Comparison of ENCODE assay signal across 16 cellular contexts in the genomic region with DNA sequence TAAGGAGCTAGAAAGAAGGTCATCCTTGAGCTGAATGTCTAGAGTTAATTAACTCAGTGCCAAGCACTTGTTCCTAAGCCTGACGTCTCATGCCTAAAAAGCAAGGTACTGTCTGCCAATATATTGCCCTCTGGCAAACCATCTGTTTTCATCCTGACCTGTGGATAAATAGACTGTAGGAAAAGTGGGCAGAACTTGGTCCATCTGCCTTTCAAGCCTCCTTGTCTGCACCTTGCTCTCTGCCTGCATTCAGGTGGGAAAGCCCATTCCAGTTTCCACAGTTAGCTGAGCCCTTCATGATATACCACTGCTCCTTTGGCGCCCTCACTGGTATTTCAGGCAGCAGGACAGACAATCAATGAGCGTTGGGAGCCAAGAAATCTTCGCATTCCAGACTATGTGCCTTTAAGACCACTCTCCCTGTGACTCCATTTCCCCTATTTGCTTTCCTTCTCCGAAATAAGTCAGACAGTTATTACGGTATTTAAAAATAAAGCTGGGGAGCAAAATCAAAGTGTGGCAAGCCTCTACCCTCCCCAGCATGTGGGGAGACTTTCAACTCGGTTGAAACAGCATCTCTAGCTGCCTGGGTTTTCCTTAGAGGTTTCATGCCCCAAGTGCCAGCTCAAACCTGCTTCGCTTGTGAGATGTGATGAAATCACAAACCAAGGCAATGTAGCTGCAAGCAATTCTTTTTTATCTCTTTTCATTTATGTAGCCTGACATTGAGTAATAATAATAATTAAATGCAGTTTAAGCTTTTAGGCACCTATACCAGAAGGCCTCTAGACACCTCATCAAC. TPM values are rescaled to one million over a fixed set of nuclear protein-coding genes. Genes with fewer than 3 reads are reported as not detected.
DNase-seq lines count a peak whose midpoint lies in the region; ATAC-seq and TF ChIP-seq lines count a peak whose summit lies in the region.
"Had no signal": no experiment of that assay in that cellular context is flagged by ENCODE, and none has a peak within 500 bp of the region (broad histone marks: within the 10 kb centered on the region; RNA-seq: fewer than 3 reads in every experiment).

No MANE protein-coding gene starts in this region.

- peaks cover 0 to 7% of the 10 kb centered on the region in 2 experiments for H3K4me1 ChIP-seq in trophoblast cell (ENCODE audit: control insufficient read depth in 1 of 2, insufficient read depth in 2 of 2, low read length in 2 of 2)
- H3K4me1 ChIP-seq in heart left ventricle: peaks cover 0 to 21% (median 8%) of the 10 kb centered on the region in 12 donors

- H2BK120ac ChIP-seq in trophoblast cell (ENCODE audit: insufficient read depth, low read length, poor library complexity): no peak overlapping the region

- H3K9me3 Mint-ChIP-seq in stimulated activated naive CD8-positive, alpha-beta T cell treated with anti-CD3 and anti-CD28 coated beads, Interleukin-15, amount 100 ng/mL, for 72 hours: peaks cover 0 to 9% of the 10 kb centered on the region in 2 donors
- H3K9me3 Mint-ChIP-seq: natural killer cell treated with Interleukin-12 subunit alpha and Interleukin-12 subunit beta and Interleukin-15 and Interleukin-18, amount 100 ng/mL, for 72 hours had no signal

- DNase-seq in stimulated activated naive CD8-positive, alpha-beta T cell treated with anti-CD3 and anti-CD28 coated beads, Interleukin-15, Interleukin-2, amounts not matched to agents 100 U/mL and 50 U/mL, for 24 hours: no peak
- no peak for DNase-seq in stimulated activated naive CD8-positive, alpha-beta T cell treated with anti-CD3 and anti-CD28 coated beads, Interleukin-15, amount 100 ng/mL, for 72 hours
- peak; percentile 6 for DNase-seq in SK-N-DZ (ENCODE audit: low spot score)
- no peak for DNase-seq in fibroblast of the aortic adventitia (ENCODE audit: low read depth)
- DNase-seq in sciatic nerve (ENCODE audit: low spot score): no peak
- no peak for DNase-seq in trophoblast cell
- DNase-seq in heart left ventricle: no peak
- DNase-seq: activated gamma-delta T cell; CD4-positive, CD25-positive, alpha-beta regulatory T cell; left cardiac atrium; NCI-H510A treated with DMSO at 0.1 percent for 48 hours; SHP77 treated with DMSO at 0.1 percent for 48 hours; stimulated activated CD4-positive, alpha-beta T cell treated with anti-CD3 and anti-CD28 coated beads, Interleukin-15, amount 100 ng/mL, for 24 hours had no signal

- no peak overlapping the region for H2AK5ac ChIP-seq in trophoblast cell (ENCODE audit: low read length)

- no peak overlapping the region for H3K27ac Mint-ChIP-seq in stimulated activated naive CD8-positive, alpha-beta T cell treated with anti-CD3 and anti-CD28 coated beads, Interleukin-15, amount 100 ng/mL, for 72 hours
- H3K27ac Mint-ChIP-seq: CD4-positive, CD25-positive, alpha-beta regulatory T cell; natural killer cell treated with Interleukin-12 subunit alpha and Interleukin-12 subunit beta and Interleukin-15 and Interleukin-18, amount 100 ng/mL, for 72 hours had no signal

- no peaks in the 10 kb centered on the region for H3K27me3 ChIP-seq in trophoblast cell (ENCODE audit: insufficient read depth, low read length)
- no peaks in the 10 kb centered on the region for H3K27me3 ChIP-seq in heart left ventricle
- H3K27me3 ChIP-seq: vagina had no signal

- H2AFZ ChIP-seq in trophoblast cell (ENCODE audit: insufficient read depth, low read length, poor library complexity): no peak overlapping the region

- H3K18ac ChIP-seq in trophoblast cell (ENCODE audit: low read length): no peak overlapping the region

- H4K12ac ChIP-seq in trophoblast cell (ENCODE audit: low read depth, low read length): no peak overlapping the region

- peaks cover 2% of the 10 kb centered on the region for H3K79me2 ChIP-seq in trophoblast cell (ENCODE audit: control insufficient read depth, insufficient read depth, low read length, poor library complexity)

- H3K9ac ChIP-seq in trophoblast cell (ENCODE audit: low read length): no peak overlapping the region

- no peak overlapping the region for H4K8ac ChIP-seq in trophoblast cell (ENCODE audit: low read depth, low read length)

- H3K4me1 Mint-ChIP-seq in stimulated activated naive CD8-positive, alpha-beta T cell treated with anti-CD3 and anti-CD28 coated beads, Interleukin-15, amount 100 ng/mL, for 72 hours: peaks cover 6% of the 10 kb centered on the region

- TF ChIP-seq CTCF in fibroblast of the aortic adventitia (IDR thresholded peaks at IDR 0.05; ENCODE audit: insufficient read depth, low read length) (peak; percentile 5), heart left ventricle (IDR thresholded peaks at IDR 0.05) (peak in 3 of 12 donors; percentile 11 to 27 (median 15))

- peaks cover 6% of the 10 kb centered on the region for H3K79me1 ChIP-seq in trophoblast cell (ENCODE audit: low read length)

- H3K4ac ChIP-seq in trophoblast cell (ENCODE audit: low read depth, low read length): no peak overlapping the region

- no peak overlapping the region for H3K27ac ChIP-seq in trophoblast cell (ENCODE audit: low read depth, low read length)
- no peak overlapping the region for H3K27ac ChIP-seq in heart left ventricle
- H3K27ac ChIP-seq: vagina had no signal

- H3K36me3 ChIP-seq in trophoblast cell (ENCODE audit: control insufficient read depth in 1 of 2, insufficient read depth in 2 of 2, low read length in 2 of 2) (peaks cover 0 to 2% of the 10 kb centered on the region in 2 experiments), heart left ventricle (peaks cover 0 to 5% (median 0%) of the 10 kb centered on the region in 9 donors)

- peak; percentile 7 for ATAC-seq in stimulated activated naive CD8-positive, alpha-beta T cell treated with anti-CD3 and anti-CD28 coated beads, Interleukin-15, Interleukin-2, amounts not matched to agents 100 U/mL and 50 U/mL, for 24 hours
- ATAC-seq in stimulated activated naive CD8-positive, alpha-beta T cell treated with anti-CD3 and anti-CD28 coated beads, Interleukin-15, amount 100 ng/mL, for 72 hours: no peak
- ATAC-seq in sciatic nerve (no peak), HG03039 (IDR thresholded peaks at IDR 0.05; ENCODE audit: unreplicated experiment) (no peak), heart left ventricle (no peak)
- ATAC-seq: left cardiac atrium; natural killer cell treated with Interleukin-12 subunit alpha and Interleukin-12 subunit beta and Interleukin-15 and Interleukin-18, amount 100 ng/mL, for 72 hours had no signal

- H3K4me3 ChIP-seq in fibroblast of the aortic adventitia (ENCODE audit: low read depth, low read length): no peak overlapping the region
- no peak overlapping the region for H3K4me3 ChIP-seq in trophoblast cell (ENCODE audit: low read depth, low read length)
- H3K4me3 ChIP-seq in heart left ventricle: no peak overlapping the region
- H3K4me3 ChIP-seq: vagina had no signal

- peaks cover 2% of the 10 kb centered on the region for H3K9me3 ChIP-seq in trophoblast cell (ENCODE audit: insufficient read depth, low read depth, low read length)
- peaks cover 0 to 9% (median 2%) of the 10 kb centered on the region in 12 donors for H3K9me3 ChIP-seq in heart left ventricle
- H3K9me3 ChIP-seq: vagina had no signal

- H2BK5ac ChIP-seq in trophoblast cell (ENCODE audit: low read depth, low read length, poor library complexity): no peak overlapping the region

- H3K4me2 ChIP-seq in trophoblast cell (ENCODE audit: low read length): no peak overlapping the region

- no CpG with 5 or more reads among the region's 8 CpGs for WGBS in trophoblast cell (ENCODE audit: extremely low coverage, insufficient coverage, insufficient read length)
- 71 to 76% (median 73%) methylated on average over 8 of the region's 8 CpGs for WGBS in heart left ventricle, 4 donors

- intact Hi-C loops in sciatic nerve (cut with DNase I) (no loop called here), heart left ventricle (cut with DNase I) (loop anchor here in 6 of 10 donors (10.0 kb wide), 6 partner anchors 59 to 431 kb away; a partner anchor contains a TSS)

- H3K27me3 Mint-ChIP-seq in stimulated activated naive CD8-positive, alpha-beta T cell treated with anti-CD3 and anti-CD28 coated beads, Interleukin-15, amount 100 ng/mL, for 72 hours: peaks cover 70% of the 10 kb centered on the region

- no peak overlapping the region for H3K4me3 Mint-ChIP-seq in stimulated activated naive CD8-positive, alpha-beta T cell treated with anti-CD3 and anti-CD28 coated beads, Interleukin-15, amount 100 ng/mL, for 72 hours
- H3K4me3 Mint-ChIP-seq: CD4-positive, CD25-positive, alpha-beta regulatory T cell; natural killer cell treated with Interleukin-12 subunit alpha and Interleukin-12 subunit beta and Interleukin-15 and Interleukin-18, amount 100 ng/mL, for 72 hours had no signal

- no peak overlapping the region for H3K23ac ChIP-seq in trophoblast cell (ENCODE audit: low read length)

- no peak for TF ChIP-seq POLR2A in heart left ventricle (IDR thresholded peaks at IDR 0.05)

- H2BK12ac ChIP-seq in trophoblast cell (ENCODE audit: low read length): no peak overlapping the region

- H4K91ac ChIP-seq in trophoblast cell (ENCODE audit: low read depth, low read length): no peak overlapping the region

- H3K14ac ChIP-seq in trophoblast cell (ENCODE audit: low read length): no peak overlapping the region

RNA-seq across cellular contexts. Expression of a gene that starts 2.5 kb away (rescaled TPM):
- 0.47 and 0.73 TPM in 2 replicates for polyA plus RNA-seq in SK-N-DZ (2014; cell fraction: cytosol; rRNA removed)
- polyA plus RNA-seq in SK-N-DZ (2014; cell fraction: nucleus; rRNA removed): 0.15 and 1.7 TPM in 2 replicates
- total RNA-seq in fibroblast of the aortic adventitia (ENCODE audit: low replicate concordance): 11.0 and 18.3 TPM in 2 replicates
- total RNA-seq in sciatic nerve: 42.5 TPM
- 4.3 and 4.4 TPM in 2 replicates for polyA plus RNA-seq in trophoblast cell (2013)
- 10 to 100 TPM in 5 of 9 donors, 1 to 10 TPM in 4; 5.8 to 14.7 (median 10.3) TPM for total RNA-seq in heart left ventricle
- 1 to 10 TPM; 6.9 to 9.9 TPM for polyA plus RNA-seq in heart left ventricle
- total RNA-seq: CD4-positive, CD25-positive, alpha-beta regulatory T cell; natural killer cell treated with Interleukin-12 subunit alpha and Interleukin-12 subunit beta and Interleukin-15 and Interleukin-18, amount 100 ng/mL, for 72 hours had no signal
- polyA plus RNA-seq: CD4-positive, CD25-positive, alpha-beta regulatory T cell had no signal
